ENCODE assay signal across 18 cellular contexts in the genomic region with DNA sequence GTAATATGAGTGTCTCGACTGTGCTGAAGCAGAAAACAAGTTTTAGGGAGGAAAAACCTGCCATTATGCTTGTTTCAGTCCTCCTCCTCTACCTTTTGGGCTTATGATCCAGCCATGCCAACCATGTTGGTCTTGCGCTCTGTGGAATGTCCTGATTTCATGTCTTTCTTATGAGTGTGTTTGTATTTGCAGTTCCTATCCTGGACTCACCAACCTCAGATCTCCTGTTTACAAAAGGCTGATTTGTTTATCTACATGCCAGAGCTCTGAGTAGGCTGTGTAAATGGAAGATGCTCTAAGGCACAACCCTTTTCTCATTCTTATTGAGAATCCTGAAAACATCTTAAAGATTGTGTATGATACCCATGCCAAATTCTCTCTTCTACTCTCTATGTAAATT.
DNase-seq lines count a peak whose midpoint lies in the region; ATAC-seq and TF ChIP-seq lines count a peak whose summit lies in the region.
"Had no signal": no experiment of that assay in that cellular context is flagged by ENCODE, and none has a peak within 500 bp of the region (broad histone marks: within the 10 kb centered on the region; RNA-seq: fewer than 3 reads in every experiment).

No MANE protein-coding gene starts in this region.

- H3K27ac Mint-ChIP-seq in Calu3 (ENCODE audit: unreplicated experiment) (peak overlapping the region; percentile 17), chondrocyte (ENCODE audit: unreplicated experiment) (peak overlapping the region; percentile 67)
- H3K27ac Mint-ChIP-seq: CD8-positive, alpha-beta memory T cell had no signal

- no peaks in the 10 kb centered on the region for H3K36me3 ChIP-seq in mesodermal cell (ENCODE audit: control insufficient read depth, insufficient read depth, low read length)

- peaks cover 11% of the 10 kb centered on the region for H3K9me3 ChIP-seq in mesodermal cell (ENCODE audit: control insufficient read depth, low read length)

- no TSS peak for BruUV-seq in Calu3 (replicated peaks; lab: Mats Ljungman, UMichigan)

- 80% methylated on average over 1 of the region's 2 CpGs; no CpG with 5 or more reads in 1 of the 2 experiments for WGBS in mesodermal cell (ENCODE audit: insufficient coverage in 2 of 2), 2 experiments

- no peaks in the 10 kb centered on the region for H3K27me3 Mint-ChIP-seq in Calu3 (ENCODE audit: unreplicated experiment)
- H3K27me3 Mint-ChIP-seq in chondrocyte (ENCODE audit: low read depth), result no peaks in the 10 kb centered on the region

- H3K36me3 Mint-ChIP-seq in Calu3 (ENCODE audit: insufficient read depth, unreplicated experiment) (peaks cover 12% of the 10 kb centered on the region), chondrocyte (ENCODE audit: low read depth) (peaks cover 11% of the 10 kb centered on the region)

- H3K4me1 ChIP-seq in mesodermal cell (ENCODE audit: control insufficient read depth, insufficient read depth, low read length, poor library complexity, severe bottlenecking), result peaks cover 22% of the 10 kb centered on the region

- H3K4me3 ChIP-seq in mesodermal cell (ENCODE audit: extremely low read depth, insufficient read depth, low read length, poor library complexity, severe bottlenecking), result no peak overlapping the region
- H3K4me3 ChIP-seq: SK-N-MC had no signal

- H3K4me1 Mint-ChIP-seq in Calu3 (ENCODE audit: low read depth, unreplicated experiment), result peaks cover 25% of the 10 kb centered on the region
- H3K4me1 Mint-ChIP-seq in chondrocyte (ENCODE audit: low read depth), result peaks cover 22% of the 10 kb centered on the region
- H3K4me1 Mint-ChIP-seq: CD8-positive, alpha-beta memory T cell had no signal

- peak overlapping the region; percentile 68 for H3K27ac ChIP-seq in mesodermal cell (ENCODE audit: low read depth, low read length, severe bottlenecking)
- H3K27ac ChIP-seq: SK-N-MC had no signal

- no peak for TF ChIP-seq POLR2A in erythroblast (IDR thresholded peaks at IDR 0.05; ENCODE audit: low read length)

- TF ChIP-seq CTCF in Calu3 (IDR thresholded peaks at IDR 0.05; ENCODE audit: unreplicated experiment) (no peak), chondrocyte (IDR thresholded peaks at IDR 0.05) (no peak)

- no peak for ATAC-seq in left colon
- no peak for ATAC-seq in HG03025 (IDR thresholded peaks at IDR 0.05; ENCODE audit: low FRiP score, unreplicated experiment)
- ATAC-seq: activated CD4-positive, CD25-positive, alpha-beta regulatory T cell treated with anti-CD3 and anti-CD28 coated beads, Interleukin-2, amount 50 U/mL, for 24 hours; right cardiac atrium had no signal

- intact Hi-C loops in Calu3 (cut with micrococcal nuclease; ENCODE audit: unreplicated experiment), result no loop called here
- intact Hi-C loops in left colon (cut with DNase I, micrococcal nuclease), result no loop called here

- no peak overlapping the region for H3K4me3 Mint-ChIP-seq in Calu3 (ENCODE audit: low read depth, unreplicated experiment)
- H3K4me3 Mint-ChIP-seq in chondrocyte (ENCODE audit: unreplicated experiment), result no peak overlapping the region
- H3K4me3 Mint-ChIP-seq: CD8-positive, alpha-beta memory T cell had no signal

- H3K9me3 Mint-ChIP-seq in Calu3 (ENCODE audit: low read depth, unreplicated experiment), result peaks cover 9% of the 10 kb centered on the region
- H3K9me3 Mint-ChIP-seq in chondrocyte (ENCODE audit: low read depth), result peaks cover 16% of the 10 kb centered on the region

- CTCF ChIA-PET in Calu3 (lab: Charles Lee), result interaction anchor here (1.0 kb wide), 1 partner anchor 58 kb away, joined by 3 read pairs; no protein-coding TSS in a partner anchor

- DNase-seq in Calu3, result peak; percentile 11
- DNase-seq in NCI-H226, result peak; percentile 71
- no peak for DNase-seq in chondrocyte (ENCODE audit: low spot score)
- no peak for DNase-seq in left colon
- DNase-seq in erythroblast (lab: John Stamatoyannopoulos, UW), result no peak
- no peak for DNase-seq in stimulated activated CD4-positive, alpha-beta T cell treated with anti-CD3 and anti-CD28 coated beads, Interleukin-12 subunit alpha, Interleukin-12 subunit beta, amount 100 ng/mL, for 4 hours
- DNase-seq: activated T-cell treated with anti-CD3 and anti-CD28 coated beads, Interleukin-2, amount 50 U/mL, for 1 hour; anterior cingulate cortex; CD8-positive, alpha-beta memory T cell; effector memory CD4-positive, alpha-beta T cell; NCI-H1417 treated with DMSO at 0.1 percent for 48 hours; NCI-H524 treated with DMSO at 0.1 percent for 48 hours; right cardiac atrium; substantia nigra had no signal

Comparison
In these comparisons a context has a peak if more than half of its experiments do, and no peak if none do; other contexts are left out.
1. DNase-seq: peak in Calu3 (single experiment) and NCI-H226 (single experiment); none in chondrocyte (single experiment), left colon (0 of 2), erythroblast (0 of 2) and stimulated activated CD4-positive, alpha-beta T cell treated with anti-CD3 and anti-CD28 coated beads, Interleukin-12 subunit alpha, Interleukin-12 subunit beta, amount 100 ng/mL, for 4 hours (single experiment).